ENCODE assay signal across 8 cellular contexts in genomic region chr12:117685115-117685926, GRCh38.
A peak's percentile ranks its signal among the peaks of the same experiment; 100 is the strongest.
DNase-seq lines count a peak whose midpoint lies in the region; ATAC-seq and TF ChIP-seq lines count a peak whose summit lies in the region.

No MANE protein-coding gene starts in this region.

- H3K9me3 ChIP-seq in gastrocnemius medialis (no peaks in the 10 kb centered on the region), spleen (no peaks in the 10 kb centered on the region)

- H3K4me3 Mint-ChIP-seq in glutamatergic neuron (ENCODE audit: unreplicated experiment) = no peak overlapping the region

- H3K27me3 ChIP-seq in gastrocnemius medialis (no peaks in the 10 kb centered on the region), spleen (replicated peaks in 1 of 7) (peaks cover 0 to 47% (median 0%) of the 10 kb centered on the region in 7 donors)

- 25 to 30% (median 27%) methylated on average over 13 of the region's 13 CpGs for WGBS in spleen, 5 donors

- peaks cover 2% of the 10 kb centered on the region for H3K9me3 Mint-ChIP-seq in glutamatergic neuron (ENCODE audit: unreplicated experiment)

- H3K27ac ChIP-seq in gastrocnemius medialis = no peak overlapping the region
- no peak overlapping the region for H3K27ac ChIP-seq in spleen

- H3K4me3 ChIP-seq in gastrocnemius medialis = no peak overlapping the region
- no peak overlapping the region for H3K4me3 ChIP-seq in spleen

- ATAC-seq in gastrocnemius medialis = peak; percentile 60 to 70
- ATAC-seq in HG02759 (IDR thresholded peaks at IDR 0.05; ENCODE audit: unreplicated experiment) = no peak
- no peak for ATAC-seq in HG02981 (IDR thresholded peaks at IDR 0.05; ENCODE audit: unreplicated experiment)

- intact Hi-C loops in gastrocnemius medialis (cut with DNase I; ENCODE audit: low total_unique reads) = no loop called here
- intact Hi-C loops in spleen (cut with DNase I; ENCODE audit: low total_unique reads) = no loop called here

- TF ChIP-seq POLR2A in gastrocnemius medialis (IDR thresholded peaks at IDR 0.05) (no peak), spleen (IDR thresholded peaks at IDR 0.05) (no peak)

- in situ Hi-C loops in gastrocnemius medialis (cut with MboI; ENCODE audit: low sequenced_read_pairs in 4 of 4) = no loop called here

- H3K27me3 Mint-ChIP-seq in glutamatergic neuron (ENCODE audit: unreplicated experiment) = no peaks in the 10 kb centered on the region

- H3K4me1 Mint-ChIP-seq in glutamatergic neuron (ENCODE audit: low read depth, unreplicated experiment) = no peaks in the 10 kb centered on the region

- H3K4me1 ChIP-seq in gastrocnemius medialis = no peaks in the 10 kb centered on the region
- no peaks in the 10 kb centered on the region for H3K4me1 ChIP-seq in spleen

- H3K36me3 ChIP-seq in gastrocnemius medialis (no peaks in the 10 kb centered on the region), spleen (no peaks in the 10 kb centered on the region)

- no peak overlapping the region for H3K27ac Mint-ChIP-seq in glutamatergic neuron (ENCODE audit: unreplicated experiment)

- DNase-seq in H4 (ENCODE audit: low spot score) = peak; percentile 85
- peak; percentile 67 for DNase-seq in OCI-M1 (lab: John Stamatoyannopoulos, UW)
- DNase-seq in glutamatergic neuron = peak; percentile 35
- peak; percentile 13 to 49 for DNase-seq in gastrocnemius medialis
- DNase-seq in GF-D8 (lab: John Stamatoyannopoulos, UW) = no peak
- no peak for DNase-seq in spleen

- H3K36me3 Mint-ChIP-seq in glutamatergic neuron (ENCODE audit: unreplicated experiment) = no peaks in the 10 kb centered on the region

- no peak for TF ChIP-seq CTCF in glutamatergic neuron (IDR thresholded peaks at IDR 0.05; ENCODE audit: partially characterized antibody, unreplicated experiment)
- no peak for TF ChIP-seq CTCF in gastrocnemius medialis (IDR thresholded peaks at IDR 0.05 in 4 of 5, conservative IDR thresholded peaks at IDR 0.05 in 1 of 5)
- TF ChIP-seq CTCF in spleen (IDR thresholded peaks at IDR 0.05 in 8 of 11, conservative IDR thresholded peaks at IDR 0.05 in 3 of 11) = no peak

Comparison
In these comparisons a context has a peak if more than half of its experiments do, and no peak if none do; other contexts are left out.
1. DNase-seq: peak in H4 (single experiment), OCI-M1 (single experiment), glutamatergic neuron (single experiment) and gastrocnemius medialis (2 of 2); none in GF-D8 (single experiment) and spleen (single experiment).
2. ATAC-seq: peak in gastrocnemius medialis (2 of 2); none in HG02759 (single experiment) and HG02981 (single experiment).